ENCODE assay signal across 8 cellular contexts in the genomic region with DNA sequence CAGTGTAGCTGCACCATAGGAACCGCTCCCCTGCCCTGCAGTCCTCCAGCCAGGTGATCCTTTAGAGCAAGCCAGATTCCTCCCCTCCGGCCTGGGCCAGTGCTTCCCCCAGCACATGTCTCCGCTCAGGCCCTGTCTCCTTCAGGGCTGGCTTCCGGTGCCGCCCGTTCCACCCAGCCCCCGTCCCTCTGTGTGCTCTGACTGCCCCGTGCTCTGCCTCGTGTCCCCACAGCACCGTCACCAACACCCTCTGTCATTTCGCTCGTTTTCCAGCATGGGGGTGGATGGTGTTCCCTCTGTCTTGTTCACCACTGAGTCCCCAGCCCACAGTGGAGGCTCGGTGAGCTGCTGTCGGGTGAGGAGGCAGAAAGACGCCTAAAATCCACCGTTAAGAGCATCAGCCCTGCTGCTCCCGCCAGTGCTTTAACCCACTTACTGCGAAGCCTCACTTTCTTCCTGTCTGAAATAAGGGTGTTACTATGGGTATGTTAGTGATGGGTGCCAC. TPM values are rescaled to one million over a fixed set of nuclear protein-coding genes. Genes with fewer than 3 reads are reported as not detected.
DNase-seq lines count a peak whose midpoint lies in the region; ATAC-seq and TF ChIP-seq lines count a peak whose summit lies in the region.

No MANE protein-coding gene starts in this region.

- H3K9me3 Mint-ChIP-seq in chondrocyte (ENCODE audit: low read depth), result no peaks in the 10 kb centered on the region

- no peaks in the 10 kb centered on the region for H4K20me1 ChIP-seq in GM23248 (ENCODE audit: insufficient read depth)

- H2BK15ac ChIP-seq in mesendoderm (replicated peaks; ENCODE audit: low read depth), result no peak overlapping the region

- H3K56ac ChIP-seq in mesendoderm (ENCODE audit: low read length), result peak overlapping the region; percentile 59

- no peaks in the 10 kb centered on the region for H3K27me3 Mint-ChIP-seq in chondrocyte (ENCODE audit: low read depth)

- peak overlapping the region; percentile 94 for H3K27ac Mint-ChIP-seq in chondrocyte (ENCODE audit: unreplicated experiment)

- H3K9ac ChIP-seq in GM23248, result peak overlapping the region; percentile 73
- peak overlapping the region; percentile 23 for H3K9ac ChIP-seq in mesendoderm (ENCODE audit: low read length)

- H3K27ac ChIP-seq in GM23248 (peak overlapping the region; percentile 82), mesendoderm (ENCODE audit: low read depth, low read length) (no peak overlapping the region)

- H3K4me2 ChIP-seq in GM23248 (ENCODE audit: unreplicated experiment) (peak overlapping the region; percentile 70), mesendoderm (ENCODE audit: low read length) (no peak overlapping the region)

- no peak for TF ChIP-seq CTCF in chondrocyte (IDR thresholded peaks at IDR 0.05)

- H4K8ac ChIP-seq in mesendoderm (ENCODE audit: low read depth, low read length), result no peak overlapping the region

- no peak overlapping the region for H3K18ac ChIP-seq in mesendoderm (ENCODE audit: low read length)

- H3K79me1 ChIP-seq in mesendoderm (ENCODE audit: low read length), result peaks cover 56% of the 10 kb centered on the region

- peaks cover 72% of the 10 kb centered on the region for H3K4me1 Mint-ChIP-seq in chondrocyte (ENCODE audit: low read depth)

- H3K27me3 ChIP-seq in GM23248 (replicated peaks; ENCODE audit: insufficient read depth) (no peaks in the 10 kb centered on the region), mesendoderm (ENCODE audit: insufficient read depth, low read length, poor library complexity) (no peaks in the 10 kb centered on the region)

- peaks cover 4% of the 10 kb centered on the region for H3K36me3 Mint-ChIP-seq in chondrocyte (ENCODE audit: low read depth)

- no peak overlapping the region for H4K5ac ChIP-seq in mesendoderm (ENCODE audit: low read length)

- in situ Hi-C loops in GM23248 (cut with MboI), result no loop called here

- no peak overlapping the region for H3K4ac ChIP-seq in mesendoderm (ENCODE audit: low read depth, low read length)

- 11 to 23% methylated on average over 11 to 18 of the region's 18 CpGs for WGBS in GM23248 (ENCODE audit: low coverage in 1 of 2, low lambda C conversion rate in 2 of 2, missing lambda C conversion rate in 2 of 2), 2 experiments
- WGBS in mesendoderm (ENCODE audit: extremely low coverage, insufficient coverage, low lambda C conversion rate), result no CpG with 5 or more reads among the region's 18 CpGs

- peaks cover 22% of the 10 kb centered on the region for H3F3A ChIP-seq in GM23248 (ENCODE audit: insufficient read depth)

- ATAC-seq in GM18520 (IDR thresholded peaks at IDR 0.05; ENCODE audit: unreplicated experiment), result no peak

- H3K23ac ChIP-seq in mesendoderm (ENCODE audit: low read length), result no peak overlapping the region

- H2BK5ac ChIP-seq in mesendoderm (ENCODE audit: low read length), result no peak overlapping the region

- H3K4me3 Mint-ChIP-seq in chondrocyte (ENCODE audit: unreplicated experiment), result peak overlapping the region; percentile 29

- no peak overlapping the region for H2BK120ac ChIP-seq in mesendoderm (ENCODE audit: low read depth, low read length)

- no peaks in the 10 kb centered on the region for H3K9me3 ChIP-seq in GM23248 (ENCODE audit: low read depth)

- DNase-seq in GM23248 (peak; percentile 74), chondrocyte (ENCODE audit: low spot score) (peak; percentile 59), mesendoderm (peak; percentile 63), SKM-1 (lab: John Stamatoyannopoulos, UW; ENCODE audit: unreplicated experiment) (no peak), DMS153 treated with DMSO at 0.1 percent for 48 hours (lab: John Stamatoyannopoulos, UW; ENCODE audit: unreplicated experiment) (no peak)
- DNase-seq in activated CD4-positive, CD25-positive, alpha-beta regulatory T cell (lab: John Stamatoyannopoulos, UW), result peak; percentile 18 to 37 (median 22)
- peak; percentile 35 to 47 for DNase-seq in stimulated activated CD8-positive, alpha-beta memory T cell treated with anti-CD3 and anti-CD28 coated beads, Interleukin-15, amount 100 ng/mL, for 4 hours (ENCODE audit: low read depth in 2 of 2)

- H3K36me3 ChIP-seq in GM23248 (ENCODE audit: low read depth), result no peaks in the 10 kb centered on the region; the same call in 1 of the 2 replicates
- peaks cover 4% of the 10 kb centered on the region for H3K36me3 ChIP-seq in mesendoderm (ENCODE audit: control insufficient read depth, insufficient read depth, low read length)

- H3K9me2 ChIP-seq in GM23248 (ENCODE audit: insufficient read depth), result no peaks in the 10 kb centered on the region

- H2AFZ ChIP-seq in GM23248, result 0 out of 2 replicates have a peak overlapping the region, but pooled peaks have one; percentile 1

- H3K79me2 ChIP-seq in GM23248 (ENCODE audit: insufficient read depth), result peaks cover 99% of the 10 kb centered on the region
- peaks cover 93% of the 10 kb centered on the region for H3K79me2 ChIP-seq in mesendoderm (ENCODE audit: control insufficient read depth, insufficient read depth, low read length)

- no peak overlapping the region for H2AK5ac ChIP-seq in mesendoderm (ENCODE audit: low read length)

- peaks cover 69% of the 10 kb centered on the region for H3K4me1 ChIP-seq in GM23248 (ENCODE audit: insufficient read depth)
- peaks cover 38% of the 10 kb centered on the region for H3K4me1 ChIP-seq in mesendoderm (ENCODE audit: control insufficient read depth, low read depth, low read length)

- 0 out of 2 replicates have a peak overlapping the region, but pooled peaks have one; percentile 3 for H3K4me3 ChIP-seq in GM23248
- H3K4me3 ChIP-seq in mesendoderm (ENCODE audit: low read length), result no peak overlapping the region

RNA-seq across cellular contexts. Expression of gene TSSK6, which starts 54.5 kb away (rescaled TPM):
- 0.25 and 2.3 TPM in 2 replicates for total RNA-seq in GM23248 (2014; rRNA removed; shearing (Covaris generic))
- 0.70 and 0.95 TPM in 2 replicates for polyA plus RNA-seq in GM23248 (2016; fragmentation: Nextera tagmentation; extraction: Ambion mirVana)
- total RNA-seq in chondrocyte, result 1.3 to 1.8 TPM (median 1.4 TPM) in 3 replicates
- 0.77 TPM for polyA plus RNA-seq in mesendoderm (2013, experiment 1 of 2)
- 0.67 TPM for polyA plus RNA-seq in mesendoderm (2013, experiment 2 of 2)

RNA-seq across cellular contexts. Expression of gene NDUFA13, which starts 55.2 kb away (rescaled TPM):
- 18.3 and 92.4 TPM in 2 replicates for total RNA-seq in GM23248 (2014; rRNA removed; shearing (Covaris generic))
- polyA plus RNA-seq in GM23248 (2016; fragmentation: Nextera tagmentation; extraction: Ambion mirVana), result 466 and 474 TPM in 2 replicates
- total RNA-seq in chondrocyte, result 313 to 316 TPM (median 313 TPM) in 3 replicates
- 203 TPM for polyA plus RNA-seq in mesendoderm (2013, experiment 1 of 2)
- 202 TPM for polyA plus RNA-seq in mesendoderm (2013, experiment 2 of 2)

RNA-seq across cellular contexts. Expression of gene GATAD2A, which starts 55.3 kb away (rescaled TPM):
- total RNA-seq in GM23248 (2014; rRNA removed; shearing (Covaris generic)), result 42.7 and 52.1 TPM in 2 replicates
- 13.9 and 15.4 TPM in 2 replicates for polyA plus RNA-seq in GM23248 (2016; fragmentation: Nextera tagmentation; extraction: Ambion mirVana)
- 68.9 to 83.7 TPM (median 82.6 TPM) in 3 replicates for total RNA-seq in chondrocyte
- polyA plus RNA-seq in mesendoderm (2013, experiment 1 of 2), result 125 TPM
- 121 TPM for polyA plus RNA-seq in mesendoderm (2013, experiment 2 of 2)

Comparison
In these comparisons a context has a peak if more than half of its experiments do, and no peak if none do; other contexts are left out.
1. DNase-seq: peak in GM23248 (single experiment), activated CD4-positive, CD25-positive, alpha-beta regulatory T cell (4 of 4), chondrocyte (single experiment), mesendoderm (single experiment) and stimulated activated CD8-positive, alpha-beta memory T cell treated with anti-CD3 and anti-CD28 coated beads, Interleukin-15, amount 100 ng/mL, for 4 hours (2 of 2); none in SKM-1 (single experiment) and DMS153 treated with DMSO at 0.1 percent for 48 hours (single experiment).